ENCODE assay signal across 23 cellular contexts in genomic region chr1:36580524-36580923, GRCh38.
DNase-seq lines count a peak whose midpoint lies in the region; ATAC-seq, FAIRE-seq and TF ChIP-seq lines count a peak whose summit lies in the region.
"Had no signal": no experiment of that assay in that cellular context is flagged by ENCODE, and none has a peak within 500 bp of the region (broad histone marks: within the 10 kb centered on the region; RNA-seq: fewer than 3 reads in every experiment).

No MANE protein-coding gene starts in this region.

- H3K18ac ChIP-seq in H1 (ENCODE audit: extremely low read depth, low read length): peak overlapping the region; percentile 83; the same call in 1 of the 2 replicates
- H3K18ac ChIP-seq in mesendoderm (ENCODE audit: low read length): no peak overlapping the region

- H3K27me3 ChIP-seq in H7 (ENCODE audit: control insufficient read depth, insufficient read depth, low read length) (no peaks in the 10 kb centered on the region), H1 (replicated peaks in 1 of 4; ENCODE audit: control insufficient read depth in 3 of 4, extremely low read depth in 1 of 4, insufficient read depth in 3 of 4, low read length in 3 of 4) (no peaks in the 10 kb centered on the region; a peak in 1 of 7 replicates), mesendoderm (ENCODE audit: insufficient read depth, low read length, poor library complexity) (no peaks in the 10 kb centered on the region)

- H4K20me1 ChIP-seq in H1 (replicated peaks in 1 of 2; ENCODE audit: control insufficient read depth in 1 of 2, insufficient read depth in 2 of 2, low read length in 2 of 2): peaks cover 0 to 1% of the 10 kb centered on the region in 2 experiments

- TF ChIP-seq EP300 in H1 (IDR thresholded peaks at IDR 0.05; ENCODE audit: borderline replicate concordance in 1 of 2, low read depth in 2 of 2, low read length in 2 of 2): no peak

- peak overlapping the region; percentile 52 for H4K91ac ChIP-seq in H1 (replicated peaks; ENCODE audit: insufficient read length, low read length)

- POLR2A ChIA-PET in H1 (lab: Charles Lee; ENCODE audit: partially characterized antibody): no interaction called here

- H2BK20ac ChIP-seq in H1 (ENCODE audit: low read length): 0 out of 2 replicates have a peak overlapping the region, but pooled peaks have one; percentile 2

- no peaks in the 10 kb centered on the region for H3K79me1 ChIP-seq in H1 (ENCODE audit: low read depth, low read length)
- no peaks in the 10 kb centered on the region for H3K79me1 ChIP-seq in mesendoderm (ENCODE audit: low read length)

- peak overlapping the region; percentile 96 for H3K4ac ChIP-seq in H1 (replicated peaks; ENCODE audit: insufficient read length, low read depth, low read length)
- H3K4ac ChIP-seq in mesendoderm (ENCODE audit: low read depth, low read length): no peak overlapping the region

- H4K8ac ChIP-seq in H1 (ENCODE audit: extremely low read depth, insufficient read depth, low read length) (no peak overlapping the region), mesendoderm (ENCODE audit: low read depth, low read length) (no peak overlapping the region)

- H2BK15ac ChIP-seq in H1 (ENCODE audit: low read length) (peak overlapping the region; percentile 100; the same call in 1 of the 2 replicates), mesendoderm (replicated peaks; ENCODE audit: low read depth) (no peak overlapping the region)

- H3K4me3 ChIP-seq in H7 (ENCODE audit: insufficient read depth, low read depth, low read length) (no peak overlapping the region), H1 (ENCODE audit: extremely low read depth in 1 of 4, insufficient read depth in 2 of 4, low read depth in 3 of 4, low read length in 4 of 4) (no peak overlapping the region), mesendoderm (ENCODE audit: low read length) (no peak overlapping the region)
- H3K4me3 ChIP-seq: SK-N-MC had no signal

- TF ChIP-seq RAD21 in H1 (IDR thresholded peaks at IDR 0.05 in 1 of 2, conservative IDR thresholded peaks at IDR 0.05 in 1 of 2; ENCODE audit: low read depth in 2 of 2, low read length in 2 of 2): no peak

- H3K9me3 ChIP-seq in H1 (ENCODE audit: insufficient read depth in 2 of 2, low read depth in 1 of 2, low read length in 1 of 2): no peaks in the 10 kb centered on the region
- H3K9me3 ChIP-seq: Caco-2 had no signal

- peak overlapping the region; percentile 86; the same call in 1 of the 2 replicates for H2BK12ac ChIP-seq in H1 (ENCODE audit: low read depth, low read length)

- peak overlapping the region; percentile 76 for H3K23ac ChIP-seq in H1 (ENCODE audit: insufficient read length)
- no peak overlapping the region for H3K23ac ChIP-seq in mesendoderm (ENCODE audit: low read length)

- H2BK5ac ChIP-seq in H1 (ENCODE audit: low read depth, low read length): no peak overlapping the region
- H2BK5ac ChIP-seq in mesendoderm (ENCODE audit: low read length): no peak overlapping the region

- H3K4me1 ChIP-seq in H1 (replicated peaks in 1 of 4; ENCODE audit: control insufficient read depth in 3 of 4, insufficient read depth in 4 of 4, low read length in 3 of 4) (peaks cover 0 to 22% (median 15%) of the 10 kb centered on the region in 4 experiments; a peak in 6 of 7 replicates), mesendoderm (ENCODE audit: control insufficient read depth, low read depth, low read length) (peaks cover 1% of the 10 kb centered on the region)
- H3K4me1 ChIP-seq: Caco-2 had no signal

- no peak overlapping the region for H2AFZ ChIP-seq in H1 (ENCODE audit: low read length)

- H3K56ac ChIP-seq in H1 (replicated peaks; ENCODE audit: insufficient read length, low read depth, low read length): no peak overlapping the region
- no peak overlapping the region for H3K56ac ChIP-seq in mesendoderm (ENCODE audit: low read length)

- DNase-seq in H7 (peak; percentile 77), NCI-H146 treated with DMSO at 0.1 percent for 48 hours (lab: John Stamatoyannopoulos, UW; ENCODE audit: unreplicated experiment) (peak; percentile 14), H1 (ENCODE audit: low read depth in 1 of 2, low spot score in 2 of 2) (no peak), mesendoderm (peak; percentile 62), DMS 273 (lab: John Stamatoyannopoulos, UW; ENCODE audit: unreplicated experiment) (no peak)
- DNase-seq: C1 segment of cervical spinal cord; Caco-2; CD8-positive, alpha-beta T cell; DMS 273 treated with DMSO at 0.1 percent for 48 hours; DMS79 treated with DMSO at 0.1 percent for 48 hours; Karpas-422; NCI-H1092 treated with DMSO at 0.1 percent for 48 hours; NCI-H1694; NCI-H2029 treated with DMSO at 0.1 percent for 48 hours; NCI-H526 treated with DMSO at 0.1 percent for 48 hours; SHP77 treated with DMSO at 0.1 percent for 48 hours had no signal

- H3K79me2 ChIP-seq in H1 (ENCODE audit: control insufficient read depth in 1 of 2, insufficient read depth in 2 of 2, low read length in 2 of 2) (no peaks in the 10 kb centered on the region), mesendoderm (ENCODE audit: control insufficient read depth, insufficient read depth, low read length) (no peaks in the 10 kb centered on the region)

- H4K5ac ChIP-seq in H1 (ENCODE audit: insufficient read length, low read depth, low read length): peak overlapping the region; percentile 36
- no peak overlapping the region for H4K5ac ChIP-seq in mesendoderm (ENCODE audit: low read length)

- no peak for ATAC-seq in GM21390 (IDR thresholded peaks at IDR 0.05; ENCODE audit: unreplicated experiment)
- ATAC-seq in HG03175 (IDR thresholded peaks at IDR 0.05; ENCODE audit: unreplicated experiment): no peak
- ATAC-seq: CD8-positive, alpha-beta T cell; HCT116; HepG2; Panc1 had no signal

- H2AK5ac ChIP-seq in H1 (ENCODE audit: low read depth, low read length): 0 out of 2 replicates have a peak overlapping the region, but pooled peaks have one; percentile 91
- no peak overlapping the region for H2AK5ac ChIP-seq in mesendoderm (ENCODE audit: low read length)

- TF ChIP-seq CTCF in H1 (IDR thresholded peaks at IDR 0.05; ENCODE audit: control extremely low read depth in 1 of 3, insufficient read depth in 1 of 3, low read depth in 1 of 3, low read length in 3 of 3): no peak

- no peaks in the 10 kb centered on the region for H3K36me3 ChIP-seq in H7 (replicated peaks; ENCODE audit: control insufficient read depth, insufficient read depth, low read length)
- no peaks in the 10 kb centered on the region for H3K36me3 ChIP-seq in H1 (ENCODE audit: control insufficient read depth in 2 of 4, insufficient read depth in 4 of 4, low read length in 3 of 4)
- H3K36me3 ChIP-seq in mesendoderm (ENCODE audit: control insufficient read depth, insufficient read depth, low read length): no peaks in the 10 kb centered on the region

- H3K27ac ChIP-seq in H1 (ENCODE audit: low read depth, low read length) (no peak overlapping the region), mesendoderm (ENCODE audit: low read depth, low read length) (no peak overlapping the region)
- H3K27ac ChIP-seq: SK-N-MC had no signal

- WGBS in H1 (ENCODE audit: extremely low coverage in 1 of 2, insufficient coverage in 1 of 2, insufficient read length in 1 of 2, insufficient replicate concordance in 2 of 2, low coverage in 1 of 2, low lambda C conversion rate in 2 of 2, missing lambda C conversion rate in 1 of 2), 2 experiments: 32% methylated on average over 4 of the region's 5 CpGs; no CpG with 5 or more reads in 1 of the 2 experiments
- no CpG with 5 or more reads among the region's 5 CpGs for WGBS in mesendoderm (ENCODE audit: extremely low coverage, insufficient coverage, low lambda C conversion rate)

- H3K14ac ChIP-seq in H1 (ENCODE audit: insufficient read length): no peak overlapping the region

- FAIRE-seq in H1 (lab: Jason Lieb, UNC): peak; percentile 19
- FAIRE-seq: GM12892, HepG2 had no signal

- H3K9ac ChIP-seq in H1 (replicated peaks in 1 of 4; ENCODE audit: extremely low read depth in 1 of 4, low read depth in 3 of 4, low read length in 3 of 4): no peak overlapping the region
- no peak overlapping the region for H3K9ac ChIP-seq in mesendoderm (ENCODE audit: low read length)

- CTCF ChIA-PET in H1 (lab: Charles Lee; ENCODE audit: partially characterized antibody): interaction anchor here (0.6 to 5.0 kb wide), 6 partner anchors 9 to 907 kb away, joined by 3 to 21 read pairs (median 3); no protein-coding TSS in a partner anchor

- TF ChIP-seq POLR2A in H1 (IDR thresholded peaks at IDR 0.05; ENCODE audit: control extremely low read depth in 1 of 2, low read depth in 2 of 2, low read length in 2 of 2): no peak

- H2BK120ac ChIP-seq in H1 (replicated peaks; ENCODE audit: low read depth, low read length) (peak overlapping the region; percentile 74), mesendoderm (ENCODE audit: low read depth, low read length) (no peak overlapping the region)

- H3K4me2 ChIP-seq in H1 (ENCODE audit: insufficient read depth in 1 of 2, low read depth in 2 of 2, low read length in 2 of 2): peak overlapping the region; percentile 48
- no peak overlapping the region for H3K4me2 ChIP-seq in mesendoderm (ENCODE audit: low read length)

- H3K23me2 ChIP-seq in H1 (ENCODE audit: low read depth, low read length): no peaks in the 10 kb centered on the region

TF ChIP-seq in H1, 55 proteins besides CTCF, POLR2A, EP300 and RAD21:
- TF ChIP-seq SAP30 (IDR thresholded peaks at IDR 0.05; ENCODE audit: insufficient read depth, insufficient replicate concordance, low read length): no peak
- TF ChIP-seq GABPA (IDR thresholded peaks at IDR 0.05; ENCODE audit: borderline replicate concordance, insufficient read depth, low read length): 0 out of 2 replicates have a peak, but pooled peaks have one; percentile 28
- no peak for TF ChIP-seq TBP (IDR thresholded peaks at IDR 0.05; ENCODE audit: low read depth, low read length)
- no peak for TF ChIP-seq TEAD4 (IDR thresholded peaks at IDR 0.05; ENCODE audit: low read depth, low read length)
- TF ChIP-seq FOSL1 (IDR thresholded peaks at IDR 0.05; ENCODE audit: insufficient read depth, low read depth, low read length): no peak

Comparison
In these comparisons a context has a peak if more than half of its experiments do, and no peak if none do; other contexts are left out.
1. DNase-seq: peak in H7 (single experiment), NCI-H146 treated with DMSO at 0.1 percent for 48 hours (single experiment) and mesendoderm (single experiment); none in H1 (0 of 2) and DMS 273 (single experiment).